In the genomic region with DNA sequence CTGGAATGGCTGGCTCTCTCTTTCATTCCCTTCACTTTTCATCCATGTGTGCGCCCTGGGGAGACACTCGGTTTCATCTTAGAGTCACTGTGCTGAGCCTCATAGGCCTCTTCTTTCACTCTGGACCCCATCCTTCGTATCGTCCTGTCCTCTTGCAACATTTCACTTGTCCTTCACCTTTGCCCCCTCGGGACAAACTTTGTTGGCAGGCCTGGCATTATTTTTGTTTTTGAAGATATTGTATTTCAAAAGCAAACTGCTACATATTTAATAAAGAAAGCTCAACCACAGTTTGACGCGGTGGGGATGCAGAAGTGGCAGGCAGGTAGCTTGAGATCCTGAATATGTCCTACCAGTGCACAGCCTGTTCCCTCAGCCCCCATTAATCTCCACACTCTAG, we compare ENCODE assay signal across 22 cellular contexts. TPM values are rescaled to one million over a fixed set of nuclear protein-coding genes. Genes with fewer than 3 reads are reported as not detected.
DNase-seq lines count a peak whose midpoint lies in the region; ATAC-seq and TF ChIP-seq lines count a peak whose summit lies in the region.
"Had no signal": no experiment of that assay in that cellular context is flagged by ENCODE, and none has a peak within 500 bp of the region (broad histone marks: within the 10 kb centered on the region; RNA-seq: fewer than 3 reads in every experiment).

No MANE protein-coding gene starts in this region.

- H3K27ac Mint-ChIP-seq in activated naive CD4-positive, alpha-beta T cell treated with anti-CD3 and anti-CD28 coated beads, Interleukin-2, amount 50 U/mL, for 24 hours: peak overlapping the region; percentile 57
- H3K27ac Mint-ChIP-seq in activated naive CD4-positive, alpha-beta T cell treated with anti-CD3 and anti-CD28 coated beads, Interleukin-2, amount 10 ng/mL, durations not matched to agents 7 days and 5 days: no peak overlapping the region
- H3K27ac Mint-ChIP-seq: activated naive CD4-positive, alpha-beta T cell treated with anti-CD3 and anti-CD28 coated beads for 36 hours; H9; stimulated activated naive B cell treated with anti-CD40 and anti-IgM and Interleukin-4, amounts not matched to agents 10 μg/mL and 1 μg/mL and 100 μg/mL, for 72 hours had no signal

- H3K36me3 Mint-ChIP-seq in activated naive CD4-positive, alpha-beta T cell treated with anti-CD3 and anti-CD28 coated beads, Interleukin-2, amount 50 U/mL, for 24 hours: peaks cover 2% of the 10 kb centered on the region
- peaks cover 6% of the 10 kb centered on the region for H3K36me3 Mint-ChIP-seq in activated naive CD4-positive, alpha-beta T cell treated with anti-CD3 and anti-CD28 coated beads, Interleukin-2, amount 10 ng/mL, durations not matched to agents 7 days and 5 days

- H3K27me3 Mint-ChIP-seq in activated naive CD4-positive, alpha-beta T cell treated with anti-CD3 and anti-CD28 coated beads, Interleukin-2, amount 50 U/mL, for 24 hours: no peaks in the 10 kb centered on the region
- H3K27me3 Mint-ChIP-seq in activated naive CD4-positive, alpha-beta T cell treated with anti-CD3 and anti-CD28 coated beads, Interleukin-2, amount 10 ng/mL, durations not matched to agents 7 days and 5 days: peaks cover 5% of the 10 kb centered on the region
- H3K27me3 Mint-ChIP-seq: stimulated activated naive B cell treated with anti-CD40 and anti-IgM and Interleukin-4, amounts not matched to agents 10 μg/mL and 1 μg/mL and 100 μg/mL, for 72 hours; T-cell had no signal

- 67 to 68% methylated on average over 7 of the region's 7 CpGs for WGBS in body of pancreas, 2 donors
- WGBS in right lobe of liver (ENCODE audit: insufficient coverage, low coverage, low lambda C conversion rate, missing lambda C conversion rate): 21% methylated on average over 6 of the region's 7 CpGs

- no peak for TF ChIP-seq CTCF in body of pancreas (IDR thresholded peaks at IDR 0.05)
- TF ChIP-seq CTCF in right lobe of liver (IDR thresholded peaks at IDR 0.05): no peak
- no peak for TF ChIP-seq CTCF in uterus (IDR thresholded peaks at IDR 0.05)

- H3K4me3 ChIP-seq in body of pancreas (no peak overlapping the region), right lobe of liver (peak overlapping the region in 1 of 3 donors; percentile 17), uterus (no peak overlapping the region)
- H3K4me3 ChIP-seq: BLaER1, mucosa of descending colon, upper lobe of left lung had no signal

- H3K4me1 ChIP-seq in body of pancreas (peaks cover 57% of the 10 kb centered on the region), right lobe of liver (peaks cover 0 to 95% (median 34%) of the 10 kb centered on the region in 4 donors), uterus (peaks cover 0 to 10% of the 10 kb centered on the region in 2 donors)

- peaks cover 76% of the 10 kb centered on the region for H3K4me1 Mint-ChIP-seq in activated naive CD4-positive, alpha-beta T cell treated with anti-CD3 and anti-CD28 coated beads, Interleukin-2, amount 50 U/mL, for 24 hours
- H3K4me1 Mint-ChIP-seq in activated naive CD4-positive, alpha-beta T cell treated with anti-CD3 and anti-CD28 coated beads, Interleukin-2, amount 10 ng/mL, durations not matched to agents 7 days and 5 days: peaks cover 33% of the 10 kb centered on the region

- DNase-seq in activated naive CD4-positive, alpha-beta T cell treated with anti-CD3 and anti-CD28 coated beads, Interleukin-2, amount 10 ng/mL, durations not matched to agents 7 days and 5 days: no peak
- DNase-seq in body of pancreas: no peak
- no peak for DNase-seq in right lobe of liver
- DNase-seq in substantia nigra (lab: John Stamatoyannopoulos, UW): no peak
- no peak for DNase-seq in uterus
- DNase-seq: activated CD4-positive, alpha-beta T cell treated with anti-CD3 and anti-CD28 coated beads, Interleukin-2, amount 50 U/mL, for 1 hour; activated naive CD4-positive, alpha-beta T cell treated with anti-CD3 and anti-CD28 coated beads for 36 hours; activated T-cell treated with anti-CD3 and anti-CD28 coated beads for 4 hours; foreskin keratinocyte; GF-D8; H9; NCI-H1417 treated with DMSO at 0.1 percent for 48 hours; NCI-H526; SHP77 treated with DMSO at 0.1 percent for 48 hours; stimulated activated naive B cell treated with anti-CD40 and anti-IgM and Interleukin-4, amounts not matched to agents 10 μg/mL and 1 μg/mL and 100 μg/mL, for 72 hours; T-cell; upper lobe of left lung had no signal

- H3K27ac ChIP-seq in body of pancreas: peak overlapping the region; percentile 58 to 70 (median 64)
- peak overlapping the region; percentile 65 to 84 (median 78) for H3K27ac ChIP-seq in right lobe of liver
- peak overlapping the region; percentile 87 for H3K27ac ChIP-seq in substantia nigra (ENCODE audit: low read depth, low read length, poor library complexity, severe bottlenecking)
- H3K27ac ChIP-seq in uterus: no peak overlapping the region
- H3K27ac ChIP-seq: BLaER1, foreskin keratinocyte had no signal

- ATAC-seq in body of pancreas (no peak), right lobe of liver (peak; percentile 1 to 7 (median 3)), HG02885 (IDR thresholded peaks at IDR 0.05; ENCODE audit: poor library complexity, unreplicated experiment) (no peak), GM18511 (IDR thresholded peaks at IDR 0.05; ENCODE audit: unreplicated experiment) (no peak)
- ATAC-seq: stimulated activated naive B cell treated with anti-CD40 and anti-IgM and Interleukin-4, amounts not matched to agents 10 μg/mL and 1 μg/mL and 100 μg/mL, for 72 hours; T-cell had no signal

- H3K9me3 Mint-ChIP-seq in activated naive CD4-positive, alpha-beta T cell treated with anti-CD3 and anti-CD28 coated beads, Interleukin-2, amount 50 U/mL, for 24 hours: no peaks in the 10 kb centered on the region
- no peaks in the 10 kb centered on the region for H3K9me3 Mint-ChIP-seq in activated naive CD4-positive, alpha-beta T cell treated with anti-CD3 and anti-CD28 coated beads, Interleukin-2, amount 10 ng/mL, durations not matched to agents 7 days and 5 days
- H3K9me3 Mint-ChIP-seq: activated naive CD4-positive, alpha-beta T cell treated with anti-CD3 and anti-CD28 coated beads for 36 hours; H9; stimulated activated naive B cell treated with anti-CD40 and anti-IgM and Interleukin-4, amounts not matched to agents 10 μg/mL and 1 μg/mL and 100 μg/mL, for 72 hours; T-cell had no signal

- H3K36me3 ChIP-seq in body of pancreas (replicated peaks in 1 of 2; ENCODE audit: insufficient read depth in 1 of 2, low read depth in 2 of 2) (no peaks in the 10 kb centered on the region), right lobe of liver (no peaks in the 10 kb centered on the region), uterus (no peaks in the 10 kb centered on the region)

- intact Hi-C loops in body of pancreas (cut with DNase I): no loop called here
- intact Hi-C loops in right lobe of liver (cut with DNase I): no loop called here
- intact Hi-C loops in uterus (cut with DNase I; ENCODE audit: low total_unique reads): no loop called here

- no peak overlapping the region for H3K4me3 Mint-ChIP-seq in activated naive CD4-positive, alpha-beta T cell treated with anti-CD3 and anti-CD28 coated beads, Interleukin-2, amount 50 U/mL, for 24 hours
- H3K4me3 Mint-ChIP-seq in activated naive CD4-positive, alpha-beta T cell treated with anti-CD3 and anti-CD28 coated beads, Interleukin-2, amount 10 ng/mL, durations not matched to agents 7 days and 5 days: no peak overlapping the region
- H3K4me3 Mint-ChIP-seq: activated naive CD4-positive, alpha-beta T cell treated with anti-CD3 and anti-CD28 coated beads for 36 hours; H9; stimulated activated naive B cell treated with anti-CD40 and anti-IgM and Interleukin-4, amounts not matched to agents 10 μg/mL and 1 μg/mL and 100 μg/mL, for 72 hours; T-cell had no signal

- CTCF ChIA-PET in activated naive CD4-positive, alpha-beta T cell treated with anti-CD3 and anti-CD28 coated beads, Interleukin-2, amount 10 ng/mL, durations not matched to agents 7 days and 5 days (lab: Charles Lee): interaction anchor here (1.4 kb wide), 1 partner anchor 262 kb away, joined by 4 read pairs; no protein-coding TSS in a partner anchor

- H3K9me3 ChIP-seq in body of pancreas: no peaks in the 10 kb centered on the region
- H3K9me3 ChIP-seq in right lobe of liver: no peaks in the 10 kb centered on the region
- no peaks in the 10 kb centered on the region for H3K9me3 ChIP-seq in uterus
- H3K9me3 ChIP-seq: BLaER1, mucosa of descending colon, upper lobe of left lung had no signal

- no peak for TF ChIP-seq POLR2A in body of pancreas (IDR thresholded peaks at IDR 0.05)
- no peak for TF ChIP-seq POLR2A in right lobe of liver (IDR thresholded peaks at IDR 0.05)
- TF ChIP-seq POLR2A in uterus (IDR thresholded peaks at IDR 0.05): no peak

- H3K27me3 ChIP-seq in body of pancreas: no peaks in the 10 kb centered on the region
- H3K27me3 ChIP-seq in right lobe of liver: no peaks in the 10 kb centered on the region
- no peaks in the 10 kb centered on the region for H3K27me3 ChIP-seq in uterus
- H3K27me3 ChIP-seq: BLaER1, foreskin keratinocyte, upper lobe of left lung had no signal

RNA-seq across cellular contexts. Expression of a gene that starts 36.6 kb away (rescaled TPM):
- total RNA-seq in body of pancreas (10 to 100 TPM; 22.1 to 26.4 TPM), right lobe of liver (10 to 100 TPM; 48.5 to 68.0 (median 59.6) TPM), uterus (10 to 100 TPM in 3 of 4 donors, 1 to 10 TPM in 1; 9.4 to 65.8 (median 19.2) TPM)

Comparison
In these comparisons a context has a peak if more than half of its experiments do, and no peak if none do; other contexts are left out.
1. ATAC-seq: peak in right lobe of liver (4 of 4); none in body of pancreas (single experiment), HG02885 (single experiment) and GM18511 (single experiment).
2. H3K27ac ChIP-seq: peak in body of pancreas (4 of 4), right lobe of liver (3 of 3) and substantia nigra (single experiment); none in uterus (0 of 2).